In genomic region chr3:189672346-189672745, GRCh38 we compare ENCODE assay signal across 12 cellular contexts. TPM values are rescaled to one million over a fixed set of nuclear protein-coding genes. Genes with fewer than 3 reads are reported as not detected.
DNase-seq lines count a peak whose midpoint lies in the region; ATAC-seq and TF ChIP-seq lines count a peak whose summit lies in the region.
"Not testable (repeated sequence)": the region's sequence is repeated elsewhere in the genome, so short reads cannot be mapped to it uniquely, and the experiment has no call there.
"Had no signal": no experiment of that assay in that cellular context is flagged by ENCODE, and none has a peak within 500 bp of the region (broad histone marks: within the 10 kb centered on the region; RNA-seq: fewer than 3 reads in every experiment).

No MANE protein-coding gene starts in this region.

- not testable (repeated sequence) for H3K36me3 ChIP-seq in A673 (ENCODE audit: insufficient read depth, low read length, poor library complexity, severe bottlenecking); SU-DHL-6 (ENCODE audit: low read length); psoas muscle (ENCODE audit: insufficient read depth in 1 of 2, low read depth in 1 of 2); gastrocnemius medialis
- H3K36me3 ChIP-seq in SK-N-MC (ENCODE audit: insufficient read depth, low read length) = peaks cover 33% of the 10 kb centered on the region

- ATAC-seq in psoas muscle (peak in 3 of 4 donors; percentile 25 to 73 (median 72)), gastrocnemius medialis (peak; percentile 33 to 55)

- DNase-seq in A673 (ENCODE audit: low spot score) (peak; percentile 39), NAMALWA (ENCODE audit: low spot score) (peak; percentile 36), SK-N-MC (ENCODE audit: low read depth, low spot score) (peak; percentile 96)
- DNase-seq in nephron progenitor cell, psoas muscle, gastrocnemius medialis: not testable (repeated sequence)

- not testable (repeated sequence) for H3K27me3 Mint-ChIP-seq in nephron progenitor cell (ENCODE audit: low read depth, poor library complexity)

- not testable (repeated sequence) for H3K9me3 ChIP-seq in A673 (ENCODE audit: low read depth, low read length, poor library complexity, severe bottlenecking); SU-DHL-6 (ENCODE audit: insufficient read depth, low read length); psoas muscle; gastrocnemius medialis
- H3K9me3 ChIP-seq in SK-N-MC (ENCODE audit: low read depth, low read length) = peaks cover 29% of the 10 kb centered on the region

- not testable (repeated sequence) for BruUV-seq in A673 (replicated peaks; lab: Mats Ljungman, UMichigan)

- H3K79me2 ChIP-seq in SU-DHL-6 (ENCODE audit: insufficient read depth, low read length) = not testable (repeated sequence)

- not testable (repeated sequence) for H3K36me3 Mint-ChIP-seq in nephron progenitor cell (ENCODE audit: low read depth)

- TF ChIP-seq POLR2A in gastrocnemius medialis (IDR thresholded peaks at IDR 0.05) = not testable (repeated sequence)

- POLR2A ChIA-PET in A673 (lab: Charles Lee; ENCODE audit: low non-redundant PET) = not testable (repeated sequence)

- H3K4me1 ChIP-seq in A673 (ENCODE audit: insufficient read depth, low read length, poor library complexity, severe bottlenecking); psoas muscle: not testable (repeated sequence)
- peaks cover 6 to 11% of the 10 kb centered on the region in 2 donors for H3K4me1 ChIP-seq in gastrocnemius medialis

- WGBS in psoas muscle, 3 donors = 60 to 74% (median 68%) methylated on average over 3 of the region's 3 CpGs

- not testable (repeated sequence) for H3K9me3 Mint-ChIP-seq in nephron progenitor cell

- not testable (repeated sequence) for H4K20me1 ChIP-seq in SU-DHL-6 (ENCODE audit: low read depth, low read length)

- H3K4me1 Mint-ChIP-seq in nephron progenitor cell = not testable (repeated sequence)

- not testable (repeated sequence) for H2AFZ ChIP-seq in SU-DHL-6 (ENCODE audit: low read depth, low read length, severe bottlenecking)

- not testable (repeated sequence) for H3K4me3 ChIP-seq in A673 (ENCODE audit: low read depth, low read length, poor library complexity, severe bottlenecking); SU-DHL-6 (ENCODE audit: insufficient read depth, low read length, poor library complexity, severe bottlenecking); psoas muscle; gastrocnemius medialis
- H3K4me3 ChIP-seq in SK-N-MC = peak overlapping the region; percentile 69

- not testable (repeated sequence) for H3K9me2 ChIP-seq in SU-DHL-6 (replicated peaks; ENCODE audit: insufficient read depth, low read length)

- not testable (repeated sequence) for H3K27me3 ChIP-seq in A673 (replicated peaks; ENCODE audit: insufficient read depth, low read depth, low read length, poor library complexity); SU-DHL-6 (ENCODE audit: low read length); psoas muscle (ENCODE audit: insufficient read depth in 3 of 3, low read length in 2 of 3); gastrocnemius medialis

- not testable (repeated sequence) for TF ChIP-seq CTCF in A673 (conservative IDR thresholded peaks at IDR 0.05; ENCODE audit: low read depth, low read length); SU-DHL-6 (IDR thresholded peaks at IDR 0.05; ENCODE audit: insufficient read depth, low read length, poor library complexity, severe bottlenecking); nephron progenitor cell (IDR thresholded peaks at IDR 0.05); psoas muscle (IDR thresholded peaks at IDR 0.05); gastrocnemius medialis (IDR thresholded peaks at IDR 0.05 in 4 of 5, conservative IDR thresholded peaks at IDR 0.05 in 1 of 5)

- intact Hi-C loops in A673 (cut with micrococcal nuclease; ENCODE audit: unreplicated experiment) = loop anchor here (1.0 kb wide), 1 partner anchor 171 kb away; no protein-coding TSS in a partner anchor
- intact Hi-C loops in psoas muscle (cut with DNase I); gastrocnemius medialis (cut with DNase I; ENCODE audit: low total_unique reads): not testable (repeated sequence)

- in situ Hi-C loops in gastrocnemius medialis (cut with MboI; ENCODE audit: low sequenced_read_pairs in 4 of 4) = not testable (repeated sequence)

- CTCF ChIA-PET in A673 (lab: Charles Lee) = not testable (repeated sequence)

- H3K4me3 Mint-ChIP-seq in nephron progenitor cell = not testable (repeated sequence)

- H3K4me2 ChIP-seq in SU-DHL-6 (ENCODE audit: low read depth, low read length, poor library complexity, severe bottlenecking) = peak overlapping the region; percentile 40

- H3K27ac Mint-ChIP-seq in nephron progenitor cell = peak overlapping the region; percentile 30

- H3F3A ChIP-seq in SU-DHL-6 (ENCODE audit: insufficient read depth) = not testable (repeated sequence)

- peak overlapping the region; percentile 69 for H3K9ac ChIP-seq in SK-N-MC (ENCODE audit: insufficient read length)
- H3K9ac ChIP-seq in SU-DHL-6 (ENCODE audit: low read length) = not testable (repeated sequence)

- H3K27ac ChIP-seq in A673 (ENCODE audit: low read depth, low read length, poor library complexity, severe bottlenecking) (peak overlapping the region; percentile 31), SK-N-MC (peak overlapping the region; percentile 99), SU-DHL-6 (ENCODE audit: low read depth, low read length) (peak overlapping the region; percentile 20; the same call in 1 of the 2 replicates), gastrocnemius medialis (peak overlapping the region in 2 of 4 donors; percentile 28 to 38)
- H3K27ac ChIP-seq in psoas muscle = not testable (repeated sequence)

RNA-seq across cellular contexts. Expression of gene TP63, which starts 41.2 kb away (rescaled TPM):
- total RNA-seq in A673 (2021) (4.9 and 7.6 TPM in 2 replicates), psoas muscle (10 to 100 TPM in 3 of 4 donors, 1 to 10 TPM in 1; 9.6 to 83.0 (median 20.0) TPM), gastrocnemius medialis (10 to 100 TPM in 3 of 4 donors, 1 to 10 TPM in 1; 5.2 to 38.8 (median 25.8) TPM)
- polyA plus RNA-seq in psoas muscle = 10 to 100 TPM in 2 of 3 donors, 1 to 10 TPM in 1; 1.4 to 13.7 (median 13.1) TPM
- total RNA-seq: Calu3; CD8-positive, alpha-beta T cell had no signal
- polyA plus RNA-seq: AG04450, BJ, CD14-positive monocyte had no signal
